In the genomic region with DNA sequence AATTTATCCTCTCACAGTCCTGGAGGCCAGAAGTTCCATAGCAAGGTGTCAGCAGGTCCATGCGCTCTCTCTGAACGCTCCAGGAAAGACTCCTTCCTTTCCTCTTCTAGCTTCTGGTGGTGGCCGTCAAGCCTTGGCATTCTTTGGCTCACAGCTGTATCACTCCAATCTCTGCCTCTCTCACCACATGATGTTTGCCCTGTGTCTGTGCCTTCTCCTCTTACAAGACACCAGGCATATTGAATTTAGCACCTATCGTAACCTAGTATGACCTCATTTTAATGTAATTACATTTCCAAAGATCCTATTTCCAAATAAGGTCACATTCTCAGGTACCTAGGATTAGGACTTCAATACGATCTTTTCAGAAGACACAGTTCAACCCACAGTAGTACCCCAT, we compare ENCODE assay signal across 17 cellular contexts.
DNase-seq lines count a peak whose midpoint lies in the region; ATAC-seq and TF ChIP-seq lines count a peak whose summit lies in the region.
"Had no signal": no experiment of that assay in that cellular context is flagged by ENCODE, and none has a peak within 500 bp of the region (broad histone marks: within the 10 kb centered on the region; RNA-seq: fewer than 3 reads in every experiment).

No MANE protein-coding gene starts in this region.

- H3K9me3 Mint-ChIP-seq in naive B cell, result no peaks in the 10 kb centered on the region
- H3K9me3 Mint-ChIP-seq: CD8-positive, alpha-beta T cell; GM23338; HFFc6; IgD-negative memory B cell had no signal

- no peak overlapping the region for H3K4me3 Mint-ChIP-seq in naive B cell
- H3K4me3 Mint-ChIP-seq: CD8-positive, alpha-beta T cell; GM23338; HFFc6; IgD-negative memory B cell had no signal

- no peak for ATAC-seq in naive B cell (ENCODE audit: low read depth in 2 of 2)
- ATAC-seq in HG02870 (IDR thresholded peaks at IDR 0.05; ENCODE audit: unreplicated experiment), result no peak
- ATAC-seq in gastroesophageal sphincter, result no peak
- ATAC-seq in heart right ventricle, result no peak
- ATAC-seq: CD8-positive, alpha-beta T cell; GM23338; HCT116; HepG2 had no signal

- 90 to 100% methylated on average over 4 to 5 of the region's 5 CpGs for WGBS in gastroesophageal sphincter (ENCODE audit: low coverage in 1 of 2), 2 donors
- 86 to 91% methylated on average over 5 of the region's 5 CpGs for WGBS in heart right ventricle, 2 donors

- no peak for TF ChIP-seq EP300 in gastroesophageal sphincter (IDR thresholded peaks at IDR 0.05)

- H3K36me3 ChIP-seq in BLaER1 (no peaks in the 10 kb centered on the region), gastroesophageal sphincter (no peaks in the 10 kb centered on the region), heart right ventricle (no peaks in the 10 kb centered on the region)
- H3K36me3 ChIP-seq: BLaER1 treated with 17β-estradiol and CSF1 and Interleukin-3, amounts not matched to agents 10 nM and 100 nM had no signal

- H3K4me1 Mint-ChIP-seq in naive B cell, result peaks cover 24 to 50% (median 32%) of the 10 kb centered on the region in 3 donors

- DNase-seq in NCI-H2029 (lab: John Stamatoyannopoulos, UW) (peak; percentile 79), NCI-H2171 treated with DMSO at 0.1 percent for 48 hours (lab: John Stamatoyannopoulos, UW) (peak; percentile 70), naive B cell (no peak), NCI-H524 treated with DMSO at 0.1 percent for 48 hours (lab: John Stamatoyannopoulos, UW) (no peak), heart right ventricle (no peak)
- DNase-seq: 8988T; Calu3; CD8-positive, alpha-beta T cell; HFFc6 had no signal

- H3K27me3 Mint-ChIP-seq in naive B cell, result no peaks in the 10 kb centered on the region
- H3K27me3 Mint-ChIP-seq: IgD-negative memory B cell had no signal

- H3K27me3 ChIP-seq in BLaER1, result no peaks in the 10 kb centered on the region
- H3K27me3 ChIP-seq in gastroesophageal sphincter, result no peaks in the 10 kb centered on the region
- no peaks in the 10 kb centered on the region for H3K27me3 ChIP-seq in heart right ventricle
- H3K27me3 ChIP-seq: BLaER1 treated with 17β-estradiol and CSF1 and Interleukin-3, amounts not matched to agents 10 nM and 100 nM had no signal

- peaks cover 0 to 5% of the 10 kb centered on the region in 2 donors for H3K36me3 Mint-ChIP-seq in naive B cell
- H3K36me3 Mint-ChIP-seq: CD8-positive, alpha-beta T cell had no signal

- H3K4me1 ChIP-seq in BLaER1 (peaks cover 65% of the 10 kb centered on the region), gastroesophageal sphincter (no peaks in the 10 kb centered on the region), heart right ventricle (peaks cover 0 to 22% (median 9%) of the 10 kb centered on the region in 9 donors)

- H3K27ac Mint-ChIP-seq in naive B cell, result peak overlapping the region in 4 of 6 donors; percentile 1 to 61 (median 12)
- H3K27ac Mint-ChIP-seq: CD8-positive, alpha-beta T cell; GM23338; HFFc6; IgD-negative memory B cell had no signal

- H3K4me2 ChIP-seq in BLaER1, result peak overlapping the region; percentile 59; the same call in 1 of the 2 replicates
- H3K4me2 ChIP-seq: GM23338 had no signal

- H3K4me3 ChIP-seq in BLaER1 (no peak overlapping the region), gastroesophageal sphincter (no peak overlapping the region), heart right ventricle (no peak overlapping the region)
- H3K4me3 ChIP-seq: BLaER1 treated with 17β-estradiol and CSF1 and Interleukin-3, amounts not matched to agents 10 nM and 100 nM; GM23338 had no signal

- intact Hi-C loops in heart right ventricle (cut with DNase I), result no loop called here

- no peak for TF ChIP-seq POLR2A in gastroesophageal sphincter (IDR thresholded peaks at IDR 0.05)

- no peak overlapping the region for H3K27ac ChIP-seq in BLaER1
- no peak overlapping the region for H3K27ac ChIP-seq in gastroesophageal sphincter
- no peak overlapping the region for H3K27ac ChIP-seq in heart right ventricle
- H3K27ac ChIP-seq: BLaER1 treated with 17β-estradiol and CSF1 and Interleukin-3, amounts not matched to agents 10 nM and 100 nM had no signal

- H3K9me3 ChIP-seq in BLaER1, result no peaks in the 10 kb centered on the region
- no peaks in the 10 kb centered on the region for H3K9me3 ChIP-seq in gastroesophageal sphincter
- no peaks in the 10 kb centered on the region for H3K9me3 ChIP-seq in heart right ventricle
- H3K9me3 ChIP-seq: BLaER1 treated with 17β-estradiol and CSF1 and Interleukin-3, amounts not matched to agents 10 nM and 100 nM had no signal

- TF ChIP-seq CTCF in gastroesophageal sphincter (IDR thresholded peaks at IDR 0.05) (no peak), heart right ventricle (IDR thresholded peaks at IDR 0.05) (no peak)

- H3K9ac ChIP-seq in BLaER1, result no peak overlapping the region
- H3K9ac ChIP-seq: BLaER1 treated with 17β-estradiol and CSF1 and Interleukin-3, amounts not matched to agents 10 nM and 100 nM had no signal

- H4K20me1 ChIP-seq in BLaER1, result no peaks in the 10 kb centered on the region
- H4K20me1 ChIP-seq: BLaER1 treated with 17β-estradiol and CSF1 and Interleukin-3, amounts not matched to agents 10 nM and 100 nM had no signal

Comparison
In these comparisons a context has a peak if more than half of its experiments do, and no peak if none do; other contexts are left out.
1. DNase-seq: peak in NCI-H2029 (single experiment) and NCI-H2171 treated with DMSO at 0.1 percent for 48 hours (single experiment); none in naive B cell (single experiment), NCI-H524 treated with DMSO at 0.1 percent for 48 hours (single experiment) and heart right ventricle (0 of 2).